20 cellular contexts compared by ENCODE assay signal in the genomic region with DNA sequence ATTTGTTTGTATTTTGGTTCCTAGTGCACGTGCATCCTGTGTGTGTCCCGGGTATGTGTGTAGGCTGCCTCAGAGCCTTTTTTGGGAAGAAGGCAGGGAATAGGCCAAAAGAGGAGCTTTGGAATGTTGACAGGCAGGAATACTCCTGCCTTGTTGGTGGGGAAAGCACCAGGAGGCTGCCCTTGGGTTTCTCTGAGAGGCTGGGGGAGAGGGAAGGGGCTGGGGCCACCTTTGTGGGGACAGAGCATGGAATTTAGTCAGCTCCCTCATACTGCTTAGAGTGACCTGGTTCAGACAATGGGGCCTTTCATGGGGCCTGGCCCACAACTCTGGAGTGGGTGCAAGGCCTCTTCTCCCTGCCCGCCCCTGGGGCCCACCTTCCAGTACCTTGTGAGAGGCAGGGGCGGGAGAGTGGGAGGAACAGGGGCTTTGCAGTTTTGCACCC. TPM values are rescaled to one million over a fixed set of nuclear protein-coding genes. Genes with fewer than 3 reads are reported as not detected.
A peak's percentile ranks its signal among the peaks of the same experiment; 100 is the strongest.
DNase-seq lines count a peak whose midpoint lies in the region; ATAC-seq and TF ChIP-seq lines count a peak whose summit lies in the region.
"Had no signal": no experiment of that assay in that cellular context is flagged by ENCODE, and none has a peak within 500 bp of the region (broad histone marks: within the 10 kb centered on the region; RNA-seq: fewer than 3 reads in every experiment).

No MANE protein-coding gene starts in this region.

- in situ Hi-C loops in GM13976 (cut with MboI; ENCODE audit: low sequenced_read_pairs, unreplicated experiment): no loop called here

- no peaks in the 10 kb centered on the region for H3K27me3 ChIP-seq in right cardiac atrium (ENCODE audit: control insufficient read depth, insufficient read depth)
- H3K27me3 ChIP-seq in rectal smooth muscle tissue (ENCODE audit: control insufficient read depth, insufficient read depth, low read length): no peaks in the 10 kb centered on the region

- H3K36me3 ChIP-seq in rectal smooth muscle tissue (ENCODE audit: control insufficient read depth, insufficient read depth, low read length): no peaks in the 10 kb centered on the region

- no peak overlapping the region for H3K9ac ChIP-seq in rectal smooth muscle tissue (ENCODE audit: low read length)

- H3K4me3 ChIP-seq in right cardiac atrium (ENCODE audit: low read length): no peak overlapping the region
- H3K4me3 ChIP-seq in rectal smooth muscle tissue (ENCODE audit: low read length): no peak overlapping the region
- no peak overlapping the region for H3K4me3 ChIP-seq in foreskin fibroblast (ENCODE audit: low read depth in 1 of 2, low read length in 2 of 2)

- H3K4me1 ChIP-seq in right cardiac atrium (ENCODE audit: control insufficient read depth, insufficient read depth, low read length) (peaks cover 22% of the 10 kb centered on the region), rectal smooth muscle tissue (ENCODE audit: control insufficient read depth, insufficient read depth, low read length) (peaks cover 24% of the 10 kb centered on the region)

- intact Hi-C loops in right cardiac atrium (cut with DNase I): no loop called here

- peaks cover 48% of the 10 kb centered on the region for H3K4me1 Mint-ChIP-seq in WTC11
- H3K4me1 Mint-ChIP-seq: CD4-positive, alpha-beta memory T cell; immature natural killer cell had no signal

- DNase-seq in EH (ENCODE audit: low read depth) (peak; percentile 41), WTC11 (ENCODE audit: low spot score) (no peak), right cardiac atrium (no peak), occipital lobe (lab: John Stamatoyannopoulos, UW) (no peak), NCI-H345 (lab: John Stamatoyannopoulos, UW) (no peak), GM13976 (ENCODE audit: low spot score) (no peak), foreskin fibroblast (no peak)
- DNase-seq: activated CD4-positive, alpha-beta memory T cell treated with anti-CD3 and anti-CD28 coated beads for 36 hours; activated T-cell treated with anti-CD3 and anti-CD28 coated beads, Interleukin-2, amount 50 U/mL, for 48 hours; CD4-positive, alpha-beta memory T cell; DMS79 treated with DMSO at 0.1 percent for 48 hours; effector memory CD4-positive, alpha-beta T cell; immature natural killer cell; midbrain; NCI-H2171 treated with DMSO at 0.1 percent for 48 hours; stimulated activated naive B cell treated with anti-CD40 and anti-IgM and Interleukin-4, amounts not matched to agents 10 μg/mL and 1 μg/mL and 100 μg/mL, for 72 hours; T-helper 1 cell had no signal

- H3K27ac ChIP-seq in right cardiac atrium (ENCODE audit: low read length) (peak overlapping the region; percentile 10), rectal smooth muscle tissue (ENCODE audit: low read depth, low read length) (peak overlapping the region; percentile 45)

- H3K9me3 ChIP-seq in right cardiac atrium (ENCODE audit: control insufficient read depth, low read length): no peaks in the 10 kb centered on the region

- POLR2A ChIA-PET in WTC11 (lab: Charles Lee): interaction anchor here (0.6 to 1.5 kb wide), 6 partner anchors 10 to 96 kb away, joined by 3 to 6 read pairs (median 4); no protein-coding TSS in a partner anchor

- ATAC-seq in WTC11: peak; percentile 34
- ATAC-seq in right cardiac atrium: no peak
- ATAC-seq: stimulated activated naive B cell treated with anti-CD40 and anti-IgM and Interleukin-4, amounts not matched to agents 10 μg/mL and 1 μg/mL and 100 μg/mL, for 72 hours had no signal

- H3K4me3 Mint-ChIP-seq in WTC11: no peak overlapping the region
- H3K4me3 Mint-ChIP-seq: activated CD4-positive, alpha-beta memory T cell treated with anti-CD3 and anti-CD28 coated beads for 36 hours; activated naive CD8-positive, alpha-beta T cell; CD4-positive, alpha-beta memory T cell; immature natural killer cell; stimulated activated naive B cell treated with anti-CD40 and anti-IgM and Interleukin-4, amounts not matched to agents 10 μg/mL and 1 μg/mL and 100 μg/mL, for 72 hours had no signal

- H3K36me3 Mint-ChIP-seq in WTC11: no peaks in the 10 kb centered on the region
- H3K36me3 Mint-ChIP-seq: activated CD4-positive, alpha-beta memory T cell treated with anti-CD3 and anti-CD28 coated beads for 36 hours; activated naive CD8-positive, alpha-beta T cell; CD4-positive, alpha-beta memory T cell; immature natural killer cell; stimulated activated naive B cell treated with anti-CD40 and anti-IgM and Interleukin-4, amounts not matched to agents 10 μg/mL and 1 μg/mL and 100 μg/mL, for 72 hours had no signal

- no peaks in the 10 kb centered on the region for H3K9me3 Mint-ChIP-seq in WTC11
- H3K9me3 Mint-ChIP-seq: activated CD4-positive, alpha-beta memory T cell treated with anti-CD3 and anti-CD28 coated beads for 36 hours; CD4-positive, alpha-beta memory T cell; immature natural killer cell; stimulated activated naive B cell treated with anti-CD40 and anti-IgM and Interleukin-4, amounts not matched to agents 10 μg/mL and 1 μg/mL and 100 μg/mL, for 72 hours had no signal

- TF ChIP-seq CTCF in WTC11 (IDR thresholded peaks at IDR 0.05): no peak
- no peak for TF ChIP-seq CTCF in GM13976 (IDR thresholded peaks at IDR 0.05; ENCODE audit: borderline replicate concordance, control extremely low read depth, extremely low read depth, insufficient read depth, missing control alignments)
- TF ChIP-seq CTCF in foreskin fibroblast (IDR thresholded peaks at IDR 0.05; ENCODE audit: low read depth, low read length): no peak

- H3K27ac Mint-ChIP-seq in WTC11: peak overlapping the region; percentile 6; the same call in 1 of the 2 replicates
- H3K27ac Mint-ChIP-seq: activated CD4-positive, alpha-beta memory T cell treated with anti-CD3 and anti-CD28 coated beads for 36 hours; activated naive CD8-positive, alpha-beta T cell; CD4-positive, alpha-beta memory T cell; immature natural killer cell; stimulated activated naive B cell treated with anti-CD40 and anti-IgM and Interleukin-4, amounts not matched to agents 10 μg/mL and 1 μg/mL and 100 μg/mL, for 72 hours had no signal

- no peaks in the 10 kb centered on the region for H3K27me3 Mint-ChIP-seq in WTC11 (ENCODE audit: low read depth)
- H3K27me3 Mint-ChIP-seq: activated CD4-positive, alpha-beta memory T cell treated with anti-CD3 and anti-CD28 coated beads for 36 hours; activated naive CD8-positive, alpha-beta T cell had no signal

- WGBS in right cardiac atrium: 68% methylated on average over 4 of the region's 4 CpGs

- CTCF ChIA-PET in WTC11 (lab: Charles Lee): interaction anchor here (0.6 to 1.9 kb wide), 5 partner anchors 11 to 620 kb away, joined by 3 to 8 read pairs (median 5); a partner anchor contains a TSS

TF ChIP-seq in WTC11, 78 proteins besides CTCF, POLR2A, EP300 and RAD21 (continues in another document):
- TF ChIP-seq NR2C2 (CRISPR knock-in tag; IDR thresholded peaks at IDR 0.05): no peak
- TF ChIP-seq, protein P1, sequence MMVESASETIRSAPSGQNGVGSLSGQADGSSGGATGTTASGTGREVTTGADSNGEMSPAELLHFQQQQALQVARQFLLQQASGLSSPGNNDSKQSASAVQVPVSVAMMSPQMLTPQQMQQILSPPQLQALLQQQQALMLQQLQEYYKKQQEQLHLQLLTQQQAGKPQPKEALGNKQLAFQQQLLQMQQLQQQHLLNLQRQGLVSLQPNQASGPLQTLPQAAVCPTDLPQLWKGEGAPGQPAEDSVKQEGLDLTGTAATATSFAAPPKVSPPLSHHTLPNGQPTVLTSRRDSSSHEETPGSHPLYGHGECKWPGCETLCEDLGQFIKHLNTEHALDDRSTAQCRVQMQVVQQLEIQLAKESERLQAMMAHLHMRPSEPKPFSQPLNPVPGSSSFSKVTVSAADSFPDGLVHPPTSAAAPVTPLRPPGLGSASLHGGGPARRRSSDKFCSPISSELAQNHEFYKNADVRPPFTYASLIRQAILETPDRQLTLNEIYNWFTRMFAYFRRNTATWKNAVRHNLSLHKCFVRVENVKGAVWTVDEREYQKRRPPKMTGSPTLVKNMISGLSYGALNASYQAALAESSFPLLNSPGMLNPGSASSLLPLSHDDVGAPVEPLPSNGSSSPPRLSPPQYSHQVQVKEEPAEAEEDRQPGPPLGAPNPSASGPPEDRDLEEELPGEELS (CRISPR knock-in tag; IDR thresholded peaks at IDR 0.05): no peak
- TF ChIP-seq GABPB1 (CRISPR knock-in tag; IDR thresholded peaks at IDR 0.05): no peak
- no peak for TF ChIP-seq JUN (CRISPR knock-in tag; IDR thresholded peaks at IDR 0.05)
- no peak for TF ChIP-seq SOX15 (CRISPR knock-in tag; IDR thresholded peaks at IDR 0.05)
- no peak for TF ChIP-seq SMAD3 (CRISPR knock-in tag; IDR thresholded peaks at IDR 0.05; ENCODE audit: borderline replicate concordance)

RNA-seq across cellular contexts. Expression of a gene that starts 31.3 kb away (rescaled TPM):
- total RNA-seq in WTC11 (2021) (3.8 to 4.4 TPM (median 4.2 TPM) in 3 replicates), right cardiac atrium (10 to 100 TPM; 14.4 to 32.7 (median 28.7) TPM), occipital lobe (1.9 TPM)
- 16.7 TPM for polyA plus RNA-seq in right cardiac atrium
- polyA plus RNA-seq: CD4-positive, alpha-beta memory T cell had no signal

RNA-seq across cellular contexts. Expression of a gene that starts 44.0 kb away (rescaled TPM):
- total RNA-seq in WTC11 (2021) (0.11 TPM in 1 of 3 replicates, not detected in the others), right cardiac atrium (under 1 TPM in 3 of 4 donors, not detected in 1; 0.15 to 0.72 (median 0.59) TPM), occipital lobe (not detected)
- 0.43 TPM for polyA plus RNA-seq in right cardiac atrium
- total RNA-seq: activated CD4-positive, alpha-beta memory T cell treated with anti-CD3 and anti-CD28 coated beads for 36 hours; CD4-positive, alpha-beta memory T cell; fibroblast of villous mesenchyme had no signal
- polyA plus RNA-seq: CD4-positive, alpha-beta memory T cell; immature natural killer cell had no signal
